9 cellular contexts compared by ENCODE assay signal in the genomic region with DNA sequence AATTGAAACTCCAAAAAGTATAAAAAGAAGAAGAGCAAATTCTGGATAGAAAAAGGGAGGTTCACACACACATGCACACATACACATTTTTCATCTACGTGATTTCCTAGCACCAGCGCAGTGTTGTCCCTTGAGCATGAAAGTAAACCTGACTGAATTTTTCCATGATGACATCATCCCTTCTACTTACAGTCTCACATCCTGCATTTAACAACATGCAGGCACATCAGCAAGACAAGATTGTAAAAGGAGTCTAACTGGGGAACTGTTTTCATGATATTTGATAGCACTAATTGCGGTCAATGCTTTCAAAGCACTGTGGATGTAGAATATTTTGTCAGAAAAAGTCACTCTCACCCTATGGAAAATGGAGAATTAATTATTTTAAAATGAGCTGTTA. TPM values are rescaled to one million over a fixed set of nuclear protein-coding genes. Genes with fewer than 3 reads are reported as not detected.
DNase-seq lines count a peak whose midpoint lies in the region; ATAC-seq, FAIRE-seq and TF ChIP-seq lines count a peak whose summit lies in the region.
"Had no signal": no experiment of that assay in that cellular context is flagged by ENCODE, and none has a peak within 500 bp of the region (broad histone marks: within the 10 kb centered on the region; RNA-seq: fewer than 3 reads in every experiment).

No MANE protein-coding gene starts in this region.

- peak; percentile 90 for FAIRE-seq in keratinocyte (lab: Jason Lieb, UNC)

- no peaks in the 10 kb centered on the region for H3K27me3 ChIP-seq in keratinocyte (ENCODE audit: control insufficient read depth, extremely low read depth, insufficient read depth, low read length)

- peak overlapping the region; percentile 76 for H3K4me2 ChIP-seq in keratinocyte (ENCODE audit: control insufficient read depth, extremely low read depth, insufficient read depth, low read depth, low read length)

- peak; percentile 67 for DNase-seq in activated CD4-positive, alpha-beta T cell treated with anti-CD3 and anti-CD28 coated beads, Interleukin-2, amount 10 ng/mL, durations not matched to agents 24 days and 14 days
- no peak for DNase-seq in activated CD4-positive, alpha-beta T cell treated with anti-CD3 and anti-CD28 coated beads, Interleukin-2, amount 50 U/mL, for 4 hours
- DNase-seq in NCI-H1417 (lab: John Stamatoyannopoulos, UW) (peak; percentile 56 to 90 (median 85)), keratinocyte (ENCODE audit: low read depth, low spot score) (peak; percentile 61), ecto neural progenitor cell (ENCODE audit: low spot score) (no peak)
- DNase-seq in activated naive CD8-positive, alpha-beta T cell treated with anti-CD3 and anti-CD28 coated beads for 36 hours, result peak; percentile 23

- H3K36me3 Mint-ChIP-seq in activated CD4-positive, alpha-beta T cell treated with anti-CD3 and anti-CD28 coated beads, Interleukin-2, amount 10 ng/mL, durations not matched to agents 24 days and 14 days (ENCODE audit: low read depth), result no peaks in the 10 kb centered on the region
- peaks cover 1% of the 10 kb centered on the region for H3K36me3 Mint-ChIP-seq in activated naive CD8-positive, alpha-beta T cell treated with anti-CD3 and anti-CD28 coated beads for 36 hours

- peak overlapping the region; percentile 37 for H3K4me3 Mint-ChIP-seq in activated CD4-positive, alpha-beta T cell treated with anti-CD3 and anti-CD28 coated beads, Interleukin-2, amount 10 ng/mL, durations not matched to agents 24 days and 14 days
- H3K4me3 Mint-ChIP-seq in activated naive CD8-positive, alpha-beta T cell treated with anti-CD3 and anti-CD28 coated beads for 36 hours, result no peak overlapping the region

- peaks cover 5% of the 10 kb centered on the region for H3K9me3 Mint-ChIP-seq in activated CD4-positive, alpha-beta T cell treated with anti-CD3 and anti-CD28 coated beads, Interleukin-2, amount 10 ng/mL, durations not matched to agents 24 days and 14 days
- no peaks in the 10 kb centered on the region for H3K9me3 Mint-ChIP-seq in activated naive CD8-positive, alpha-beta T cell treated with anti-CD3 and anti-CD28 coated beads for 36 hours

- H3K36me3 ChIP-seq in keratinocyte (ENCODE audit: control insufficient read depth in 2 of 2, extremely low read depth in 1 of 2, insufficient read depth in 2 of 2, low read length in 2 of 2), result no peaks in the 10 kb centered on the region

- no peak overlapping the region for H3K4me3 ChIP-seq in keratinocyte (ENCODE audit: control insufficient read depth in 2 of 3, extremely low read depth in 1 of 3, insufficient read depth in 2 of 3, low read depth in 1 of 3, low read length in 3 of 3)

- ATAC-seq in HG02763 (IDR thresholded peaks at IDR 0.05; ENCODE audit: unreplicated experiment) (no peak), HG03442 (IDR thresholded peaks at IDR 0.05; ENCODE audit: unreplicated experiment) (no peak)

- H3K27ac ChIP-seq in keratinocyte (ENCODE audit: control insufficient read depth, insufficient read depth, low read length), result peak overlapping the region; percentile 20
- H3K27ac ChIP-seq: C4-2B had no signal

- H3K79me2 ChIP-seq in keratinocyte (ENCODE audit: control insufficient read depth, insufficient read depth, low read length), result no peaks in the 10 kb centered on the region

- H4K20me1 ChIP-seq in keratinocyte (ENCODE audit: control insufficient read depth, extremely low read depth, insufficient read depth, low read length), result no peaks in the 10 kb centered on the region

- peak overlapping the region; percentile 49 for H2AFZ ChIP-seq in keratinocyte (ENCODE audit: control insufficient read depth, low read length)

- H3K4me1 Mint-ChIP-seq in activated CD4-positive, alpha-beta T cell treated with anti-CD3 and anti-CD28 coated beads, Interleukin-2, amount 10 ng/mL, durations not matched to agents 24 days and 14 days, result peaks cover 11% of the 10 kb centered on the region
- peaks cover 24% of the 10 kb centered on the region for H3K4me1 Mint-ChIP-seq in activated naive CD8-positive, alpha-beta T cell treated with anti-CD3 and anti-CD28 coated beads for 36 hours

- dilution Hi-C loops in keratinocyte (cut with MboI; ENCODE audit: extremely low pct_ligation_motif_present, low sequenced_read_pairs), result no loop called here

- H3K9ac ChIP-seq in keratinocyte (ENCODE audit: control insufficient read depth, extremely low read depth, insufficient read depth, low read length), result no peak overlapping the region

- H3K27me3 Mint-ChIP-seq in activated CD4-positive, alpha-beta T cell treated with anti-CD3 and anti-CD28 coated beads, Interleukin-2, amount 10 ng/mL, durations not matched to agents 24 days and 14 days, result no peaks in the 10 kb centered on the region
- no peaks in the 10 kb centered on the region for H3K27me3 Mint-ChIP-seq in activated naive CD8-positive, alpha-beta T cell treated with anti-CD3 and anti-CD28 coated beads for 36 hours

- H3K9me3 ChIP-seq in keratinocyte (ENCODE audit: control insufficient read depth, low read depth, low read length), result no peaks in the 10 kb centered on the region

- no peak for TF ChIP-seq CTCF in keratinocyte (optimal IDR thresholded peaks at IDR 0.05 in 1 of 3, IDR thresholded peaks at IDR 0.05 in 1 of 3, conservative IDR thresholded peaks at IDR 0.05 in 1 of 3; ENCODE audit: extremely low read depth in 1 of 3, insufficient read depth in 2 of 3, low read length in 3 of 3)

- H3K4me1 ChIP-seq in keratinocyte (ENCODE audit: control insufficient read depth, extremely low read depth, insufficient read depth, low read length), result peaks cover 12% of the 10 kb centered on the region

- H3K27ac Mint-ChIP-seq in activated CD4-positive, alpha-beta T cell treated with anti-CD3 and anti-CD28 coated beads, Interleukin-2, amount 10 ng/mL, durations not matched to agents 24 days and 14 days, result peak overlapping the region; percentile 79
- H3K27ac Mint-ChIP-seq in activated naive CD8-positive, alpha-beta T cell treated with anti-CD3 and anti-CD28 coated beads for 36 hours, result peak overlapping the region; percentile 86

- no peaks in the 10 kb centered on the region for H3K9me1 ChIP-seq in keratinocyte (ENCODE audit: control insufficient read depth, extremely low read depth, insufficient read depth, low read length)

- intact Hi-C loops in activated CD4-positive, alpha-beta T cell treated with anti-CD3 and anti-CD28 coated beads, Interleukin-2, amount 10 ng/mL, durations not matched to agents 24 days and 14 days (cut with micrococcal nuclease), result loop anchor here (5.0 kb wide), 1 partner anchor 36 kb away; the partner anchor contains the start of gene GAS2

RNA-seq across cellular contexts. Expression of gene GAS2, which starts 36.6 kb away (rescaled TPM):
- 1.4 and 2.0 TPM in 2 replicates for total RNA-seq in activated CD4-positive, alpha-beta T cell treated with anti-CD3 and anti-CD28 coated beads, Interleukin-2, amount 10 ng/mL, durations not matched to agents 24 days and 14 days
- 1 to 10 TPM; 1.9 to 2.4 TPM for total RNA-seq in activated naive CD8-positive, alpha-beta T cell treated with anti-CD3 and anti-CD28 coated beads for 36 hours
- polyA plus RNA-seq in keratinocyte, result 0.62 to 0.96 TPM (median 0.64 TPM) in 3 replicates
- polyA plus RNA-seq in keratinocyte (2011; ENCODE audit: low read depth), result not detected
- 0.96 and 1.1 TPM in 2 replicates for polyA plus RNA-seq in keratinocyte (2011; cell fraction: cytosol; rRNA removed)
- polyA plus RNA-seq in keratinocyte (2011; cell fraction: nucleus; rRNA removed), result 0.98 and 1.7 TPM in 2 replicates
- 0.71 and 0.81 TPM in 2 replicates for polyA plus RNA-seq in keratinocyte (2012; ENCODE audit: low replicate concordance)
- 0.39 to 0.61 TPM (median 0.46 TPM) in 3 replicates for polyA minus RNA-seq in keratinocyte
- not detected for polyA minus RNA-seq in keratinocyte (2011; cell fraction: cytosol; rRNA and poly(A)+ RNA removed)
- 0.54 TPM in 1 of 2 replicates, not detected in the other for polyA minus RNA-seq in keratinocyte (2011; cell fraction: nucleus; rRNA and poly(A)+ RNA removed)

Comparison
In these comparisons a context has a peak if more than half of its experiments do, and no peak if none do; other contexts are left out.
1. DNase-seq: peak in activated CD4-positive, alpha-beta T cell treated with anti-CD3 and anti-CD28 coated beads, Interleukin-2, amount 10 ng/mL, durations not matched to agents 24 days and 14 days (single experiment), NCI-H1417 (3 of 3), activated naive CD8-positive, alpha-beta T cell treated with anti-CD3 and anti-CD28 coated beads for 36 hours (single experiment) and keratinocyte (single experiment); none in activated CD4-positive, alpha-beta T cell treated with anti-CD3 and anti-CD28 coated beads, Interleukin-2, amount 50 U/mL, for 4 hours (0 of 2) and ecto neural progenitor cell (single experiment).